In the genomic region with DNA sequence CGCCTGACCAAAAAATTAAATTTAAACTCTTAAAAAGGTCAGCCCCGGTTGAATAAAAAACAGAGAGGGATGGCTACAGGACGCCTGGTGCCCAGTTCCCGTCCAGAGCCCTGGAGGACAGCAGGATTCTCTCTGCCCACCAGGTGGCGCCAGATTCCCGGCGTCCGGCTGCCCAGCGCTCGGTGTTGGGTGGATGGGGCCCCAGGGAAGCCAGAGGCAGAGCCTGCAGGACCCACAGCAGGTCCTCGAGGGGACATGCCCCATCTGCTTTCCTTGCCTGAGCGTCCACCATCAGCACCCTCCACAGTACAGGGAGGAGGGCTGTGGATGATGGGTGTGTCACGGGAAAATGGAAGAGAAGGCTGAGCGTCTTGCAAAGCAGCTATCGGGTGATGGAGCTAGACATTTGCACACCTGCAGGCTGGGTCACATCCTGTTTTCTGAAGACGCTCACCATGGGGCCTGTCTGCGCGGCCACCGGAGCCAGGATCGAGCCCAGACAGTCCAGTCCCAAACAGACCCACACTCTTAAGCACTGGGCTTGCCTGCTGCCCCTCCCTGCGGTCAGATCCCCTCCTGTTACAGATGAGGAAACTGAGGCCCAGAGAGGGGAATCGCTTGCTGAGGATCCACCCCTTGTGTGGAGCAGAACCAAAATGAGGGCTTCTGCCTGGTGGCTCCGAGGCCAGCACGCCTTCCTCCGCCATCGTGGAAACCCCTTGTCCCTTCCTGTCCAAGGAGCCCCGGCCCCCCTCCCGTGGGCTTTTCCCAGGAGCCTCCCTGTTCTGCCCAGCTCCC, we compare ENCODE assay signal across 1 cellular context.
TF ChIP-seq lines count a peak whose summit lies in the region.

No MANE protein-coding gene starts in this region.

TF ChIP-seq in K562, 482 proteins besides CTCF, POLR2A, EP300 and RAD21 (continued from another document):
- TF ChIP-seq, protein P1, sequence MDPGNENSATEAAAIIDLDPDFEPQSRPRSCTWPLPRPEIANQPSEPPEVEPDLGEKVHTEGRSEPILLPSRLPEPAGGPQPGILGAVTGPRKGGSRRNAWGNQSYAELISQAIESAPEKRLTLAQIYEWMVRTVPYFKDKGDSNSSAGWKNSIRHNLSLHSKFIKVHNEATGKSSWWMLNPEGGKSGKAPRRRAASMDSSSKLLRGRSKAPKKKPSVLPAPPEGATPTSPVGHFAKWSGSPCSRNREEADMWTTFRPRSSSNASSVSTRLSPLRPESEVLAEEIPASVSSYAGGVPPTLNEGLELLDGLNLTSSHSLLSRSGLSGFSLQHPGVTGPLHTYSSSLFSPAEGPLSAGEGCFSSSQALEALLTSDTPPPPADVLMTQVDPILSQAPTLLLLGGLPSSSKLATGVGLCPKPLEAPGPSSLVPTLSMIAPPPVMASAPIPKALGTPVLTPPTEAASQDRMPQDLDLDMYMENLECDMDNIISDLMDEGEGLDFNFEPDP (CRISPR knock-in tag; IDR thresholded peaks at IDR 0.05), result no peak
- TF ChIP-seq, protein P2, sequence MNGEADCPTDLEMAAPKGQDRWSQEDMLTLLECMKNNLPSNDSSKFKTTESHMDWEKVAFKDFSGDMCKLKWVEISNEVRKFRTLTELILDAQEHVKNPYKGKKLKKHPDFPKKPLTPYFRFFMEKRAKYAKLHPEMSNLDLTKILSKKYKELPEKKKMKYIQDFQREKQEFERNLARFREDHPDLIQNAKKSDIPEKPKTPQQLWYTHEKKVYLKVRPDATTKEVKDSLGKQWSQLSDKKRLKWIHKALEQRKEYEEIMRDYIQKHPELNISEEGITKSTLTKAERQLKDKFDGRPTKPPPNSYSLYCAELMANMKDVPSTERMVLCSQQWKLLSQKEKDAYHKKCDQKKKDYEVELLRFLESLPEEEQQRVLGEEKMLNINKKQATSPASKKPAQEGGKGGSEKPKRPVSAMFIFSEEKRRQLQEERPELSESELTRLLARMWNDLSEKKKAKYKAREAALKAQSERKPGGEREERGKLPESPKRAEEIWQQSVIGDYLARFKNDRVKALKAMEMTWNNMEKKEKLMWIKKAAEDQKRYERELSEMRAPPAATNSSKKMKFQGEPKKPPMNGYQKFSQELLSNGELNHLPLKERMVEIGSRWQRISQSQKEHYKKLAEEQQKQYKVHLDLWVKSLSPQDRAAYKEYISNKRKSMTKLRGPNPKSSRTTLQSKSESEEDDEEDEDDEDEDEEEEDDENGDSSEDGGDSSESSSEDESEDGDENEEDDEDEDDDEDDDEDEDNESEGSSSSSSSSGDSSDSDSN (IDR thresholded peaks at IDR 0.05; ENCODE audit: borderline replicate concordance in 1 of 2, low read depth in 2 of 2, low read length in 2 of 2), result 0 out of 4 replicates have a peak, but pooled peaks of 1 of the 2 experiments have one; percentile 50
- TF ChIP-seq, protein P3, sequence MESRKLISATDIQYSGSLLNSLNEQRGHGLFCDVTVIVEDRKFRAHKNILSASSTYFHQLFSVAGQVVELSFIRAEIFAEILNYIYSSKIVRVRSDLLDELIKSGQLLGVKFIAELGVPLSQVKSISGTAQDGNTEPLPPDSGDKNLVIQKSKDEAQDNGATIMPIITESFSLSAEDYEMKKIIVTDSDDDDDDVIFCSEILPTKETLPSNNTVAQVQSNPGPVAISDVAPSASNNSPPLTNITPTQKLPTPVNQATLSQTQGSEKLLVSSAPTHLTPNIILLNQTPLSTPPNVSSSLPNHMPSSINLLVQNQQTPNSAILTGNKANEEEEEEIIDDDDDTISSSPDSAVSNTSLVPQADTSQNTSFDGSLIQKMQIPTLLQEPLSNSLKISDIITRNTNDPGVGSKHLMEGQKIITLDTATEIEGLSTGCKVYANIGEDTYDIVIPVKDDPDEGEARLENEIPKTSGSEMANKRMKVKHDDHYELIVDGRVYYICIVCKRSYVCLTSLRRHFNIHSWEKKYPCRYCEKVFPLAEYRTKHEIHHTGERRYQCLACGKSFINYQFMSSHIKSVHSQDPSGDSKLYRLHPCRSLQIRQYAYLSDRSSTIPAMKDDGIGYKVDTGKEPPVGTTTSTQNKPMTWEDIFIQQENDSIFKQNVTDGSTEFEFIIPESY (CRISPR knock-in tag; IDR thresholded peaks at IDR 0.05), result no peak
- TF ChIP-seq STAG1 (CRISPR knock-in tag; IDR thresholded peaks at IDR 0.05; ENCODE audit: borderline replicate concordance) (peak; percentile 96), CC2D1A (IDR thresholded peaks at IDR 0.05) (peak; percentile 73), ZFP36 (IDR thresholded peaks at IDR 0.05; ENCODE audit: low read depth, low read length, partially characterized antibody) (peak; percentile 56), MAZ (CRISPR knock-in tag; conservative IDR thresholded peaks at IDR 0.05 in 1 of 2, IDR thresholded peaks at IDR 0.05 in 1 of 2) (peak in 1 of 2 experiments; percentile 61; a peak in 3 of 4 replicates), SMC3 (conservative IDR thresholded peaks at IDR 0.05; ENCODE audit: insufficient read depth, low read depth, low read length) (peak; percentile 91), RB1 (IDR thresholded peaks at IDR 0.05; ENCODE audit: low read depth) (peak; percentile 56; the same call in 1 of the 2 replicates), XRCC5 (IDR thresholded peaks at IDR 0.05; ENCODE audit: low read depth, low read length) (0 out of 2 replicates have a peak, but pooled peaks have one; percentile 67), CTBP1 (IDR thresholded peaks at IDR 0.05; ENCODE audit: borderline replicate concordance) (peak; percentile 86), NONO (IDR thresholded peaks at IDR 0.05; ENCODE audit: low read depth in 2 of 2, low read length in 1 of 2) (peak in 1 of 2 experiments; percentile 36; a peak in 1 of 4 replicates), YY1 (IDR thresholded peaks at IDR 0.05; ENCODE audit: borderline replicate concordance in 1 of 3, control insufficient read depth in 1 of 3, extremely low read depth in 1 of 3, insufficient read depth in 3 of 3, insufficient read length in 1 of 3, insufficient replicate concordance in 2 of 3, low read depth in 1 of 3, low read length in 2 of 3) (peak in 1 of 3 experiments; percentile 29), HDAC3 (IDR thresholded peaks at IDR 0.05; ENCODE audit: borderline replicate concordance, partially characterized antibody) (no peak)
- TF ChIP-seq, protein P4, sequence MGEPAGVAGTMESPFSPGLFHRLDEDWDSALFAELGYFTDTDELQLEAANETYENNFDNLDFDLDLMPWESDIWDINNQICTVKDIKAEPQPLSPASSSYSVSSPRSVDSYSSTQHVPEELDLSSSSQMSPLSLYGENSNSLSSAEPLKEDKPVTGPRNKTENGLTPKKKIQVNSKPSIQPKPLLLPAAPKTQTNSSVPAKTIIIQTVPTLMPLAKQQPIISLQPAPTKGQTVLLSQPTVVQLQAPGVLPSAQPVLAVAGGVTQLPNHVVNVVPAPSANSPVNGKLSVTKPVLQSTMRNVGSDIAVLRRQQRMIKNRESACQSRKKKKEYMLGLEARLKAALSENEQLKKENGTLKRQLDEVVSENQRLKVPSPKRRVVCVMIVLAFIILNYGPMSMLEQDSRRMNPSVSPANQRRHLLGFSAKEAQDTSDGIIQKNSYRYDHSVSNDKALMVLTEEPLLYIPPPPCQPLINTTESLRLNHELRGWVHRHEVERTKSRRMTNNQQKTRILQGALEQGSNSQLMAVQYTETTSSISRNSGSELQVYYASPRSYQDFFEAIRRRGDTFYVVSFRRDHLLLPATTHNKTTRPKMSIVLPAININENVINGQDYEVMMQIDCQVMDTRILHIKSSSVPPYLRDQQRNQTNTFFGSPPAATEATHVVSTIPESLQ (CRISPR knock-in tag; IDR thresholded peaks at IDR 0.05), result no peak
- TF ChIP-seq, protein P5, sequence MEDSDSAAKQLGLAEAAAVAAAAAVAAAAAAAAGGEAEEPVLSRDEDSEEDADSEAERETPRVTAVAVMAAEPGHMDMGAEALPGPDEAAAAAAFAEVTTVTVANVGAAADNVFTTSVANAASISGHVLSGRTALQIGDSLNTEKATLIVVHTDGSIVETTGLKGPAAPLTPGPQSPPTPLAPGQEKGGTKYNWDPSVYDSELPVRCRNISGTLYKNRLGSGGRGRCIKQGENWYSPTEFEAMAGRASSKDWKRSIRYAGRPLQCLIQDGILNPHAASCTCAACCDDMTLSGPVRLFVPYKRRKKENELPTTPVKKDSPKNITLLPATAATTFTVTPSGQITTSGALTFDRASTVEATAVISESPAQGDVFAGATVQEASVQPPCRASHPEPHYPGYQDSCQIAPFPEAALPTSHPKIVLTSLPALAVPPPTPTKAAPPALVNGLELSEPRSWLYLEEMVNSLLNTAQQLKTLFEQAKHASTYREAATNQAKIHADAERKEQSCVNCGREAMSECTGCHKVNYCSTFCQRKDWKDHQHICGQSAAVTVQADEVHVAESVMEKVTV (CRISPR knock-in tag; IDR thresholded peaks at IDR 0.05), result peak; percentile 84
- TF ChIP-seq, protein P6, sequence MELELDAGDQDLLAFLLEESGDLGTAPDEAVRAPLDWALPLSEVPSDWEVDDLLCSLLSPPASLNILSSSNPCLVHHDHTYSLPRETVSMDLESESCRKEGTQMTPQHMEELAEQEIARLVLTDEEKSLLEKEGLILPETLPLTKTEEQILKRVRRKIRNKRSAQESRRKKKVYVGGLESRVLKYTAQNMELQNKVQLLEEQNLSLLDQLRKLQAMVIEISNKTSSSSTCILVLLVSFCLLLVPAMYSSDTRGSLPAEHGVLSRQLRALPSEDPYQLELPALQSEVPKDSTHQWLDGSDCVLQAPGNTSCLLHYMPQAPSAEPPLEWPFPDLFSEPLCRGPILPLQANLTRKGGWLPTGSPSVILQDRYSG (tag; conservative IDR thresholded peaks at IDR 0.05; ENCODE audit: low read depth), result no peak
